In genomic region chr11:98952110-98952509, GRCh38 we compare ENCODE assay signal across 8 cellular contexts.
"Had no signal": no experiment of that assay in that cellular context is flagged by ENCODE, and none has a peak within 500 bp of the region (broad histone marks: within the 10 kb centered on the region; RNA-seq: fewer than 3 reads in every experiment).

No MANE protein-coding gene starts in this region.

- H3K4me3 ChIP-seq: GM23338, HAP-1 had no signal

- H2AFZ ChIP-seq: GM23338 had no signal

- H3K36me3 Mint-ChIP-seq: IgD-negative memory B cell had no signal

- H3K36me3 ChIP-seq: HAP-1 had no signal

- H3K9me3 Mint-ChIP-seq: GM23338 had no signal

- H3K4me3 Mint-ChIP-seq: GM23338, HFFc6, IgD-negative memory B cell had no signal

- H3K27ac ChIP-seq: HL-60 had no signal

- H3K9me3 ChIP-seq: HAP-1 had no signal

- ATAC-seq: GM23338, HCT116 had no signal

- DNase-seq: H7, HFFc6, KG1 had no signal

- H3K4me1 ChIP-seq: HAP-1 had no signal

- H3K27ac Mint-ChIP-seq: GM23338, HFFc6 had no signal

- H3K4me2 ChIP-seq: GM23338 had no signal

- H3K27me3 Mint-ChIP-seq: IgD-negative memory B cell had no signal

- H3K4me1 Mint-ChIP-seq: GM23338, IgD-negative memory B cell had no signal
